Comparison of ENCODE assay signal across 16 cellular contexts in the genomic region with DNA sequence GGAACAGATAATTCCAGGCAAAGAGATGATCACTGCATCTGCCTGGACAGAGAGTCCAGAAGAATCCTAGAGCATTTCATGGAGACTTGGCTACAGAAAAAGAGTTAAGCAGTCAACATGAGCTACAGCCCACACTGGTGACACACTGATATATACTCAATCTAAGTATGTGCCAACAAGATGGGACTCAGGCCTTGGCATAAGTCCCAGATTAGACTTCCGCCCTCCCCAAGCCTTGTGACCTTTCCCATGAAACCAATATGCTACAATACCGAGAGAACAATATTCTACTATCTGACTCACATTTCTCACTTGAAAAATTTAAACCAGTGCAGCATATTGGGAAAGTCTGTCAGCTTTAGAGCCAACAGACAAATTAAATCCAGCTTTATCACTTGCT.
"Had no signal": no experiment of that assay in that cellular context is flagged by ENCODE, and none has a peak within 500 bp of the region (broad histone marks: within the 10 kb centered on the region; RNA-seq: fewer than 3 reads in every experiment).

No MANE protein-coding gene starts in this region.

- H3K36me3 Mint-ChIP-seq: activated naive CD4-positive, alpha-beta T cell treated with anti-CD3 and anti-CD28 coated beads, Interleukin-2, amount 10 ng/mL, durations not matched to agents 7 days and 5 days; naive thymus-derived CD8-positive, alpha-beta T cell; stimulated activated memory B cell treated with anti-CD40 and anti-IgM and Interleukin-4, amounts not matched to agents 10 μg/mL and 1 μg/mL and 100 μg/mL, for 72 hours had no signal

- H3K36me3 ChIP-seq: neutrophil, right atrium auricular region, tibial nerve had no signal

- H3K27me3 ChIP-seq: neutrophil, right atrium auricular region, tibial nerve had no signal

- H3K27ac ChIP-seq: neutrophil, right atrium auricular region, tibial nerve had no signal

- H3K27ac Mint-ChIP-seq: activated B cell treated with CpG ODN at 0.5 μM for 24 hours; activated naive CD4-positive, alpha-beta T cell treated with anti-CD3 and anti-CD28 coated beads, Interleukin-2, amount 10 ng/mL, durations not matched to agents 7 days and 5 days; activated T-helper 2 cell treated with anti-CD3 and anti-CD28 coated beads, Interferon-gamma antibody, Interleukin-2, Interleukin-4, amounts not matched to agents 10 μg/mL and 5 μg/mL and 100 μg/mL, durations not matched to agents 14 hours and 24 hours and 36 hours; endodermal cell; naive thymus-derived CD8-positive, alpha-beta T cell; stimulated activated memory B cell treated with anti-CD40 and anti-IgM and Interleukin-4, amounts not matched to agents 10 μg/mL and 1 μg/mL and 100 μg/mL, for 72 hours; T-helper 1 cell treated with Interleukin-12 subunit alpha and Interleukin-12 subunit beta and Interleukin-4 antibody, amounts not matched to agents 30 μg/mL and 1 μg/mL, for 36 hours had no signal

- H3K4me3 Mint-ChIP-seq: activated B cell treated with CpG ODN at 0.5 μM for 24 hours; activated naive CD4-positive, alpha-beta T cell treated with anti-CD3 and anti-CD28 coated beads, Interleukin-2, amount 10 ng/mL, durations not matched to agents 7 days and 5 days; endodermal cell; naive thymus-derived CD8-positive, alpha-beta T cell; stimulated activated memory B cell treated with anti-CD40 and anti-IgM and Interleukin-4, amounts not matched to agents 10 μg/mL and 1 μg/mL and 100 μg/mL, for 72 hours; T-helper 1 cell treated with Interleukin-12 subunit alpha and Interleukin-12 subunit beta and Interleukin-4 antibody, amounts not matched to agents 30 μg/mL and 1 μg/mL, for 36 hours had no signal

- H3K9me3 ChIP-seq: neutrophil, right atrium auricular region, tibial nerve had no signal

- H3K4me1 ChIP-seq: right atrium auricular region, tibial nerve had no signal

- H3K4me3 ChIP-seq: right atrium auricular region, tibial nerve had no signal

- DNase-seq: activated B cell treated with CpG ODN at 0.5 μM for 24 hours; activated CD4-positive, alpha-beta T cell treated with anti-CD3 and anti-CD28 coated beads, Interleukin-2, amount 50 U/mL, for 1 hour; activated naive CD4-positive, alpha-beta T cell treated with anti-CD3 and anti-CD28 coated beads, Interleukin-2, amount 10 ng/mL, durations not matched to agents 7 days and 5 days; cerebellar nuclear complex; endodermal cell; hypothalamus; left cardiac atrium; naive thymus-derived CD8-positive, alpha-beta T cell; posterior cingulate gyrus had no signal

- H3K4me1 Mint-ChIP-seq: activated B cell treated with CpG ODN at 0.5 μM for 24 hours; activated naive CD4-positive, alpha-beta T cell treated with anti-CD3 and anti-CD28 coated beads, Interleukin-2, amount 10 ng/mL, durations not matched to agents 7 days and 5 days; endodermal cell; naive thymus-derived CD8-positive, alpha-beta T cell; stimulated activated memory B cell treated with anti-CD40 and anti-IgM and Interleukin-4, amounts not matched to agents 10 μg/mL and 1 μg/mL and 100 μg/mL, for 72 hours had no signal

- ATAC-seq: esophagus mucosa; left cardiac atrium; naive thymus-derived CD8-positive, alpha-beta T cell; stimulated activated memory B cell treated with anti-CD40 and anti-IgM and Interleukin-4, amounts not matched to agents 10 μg/mL and 1 μg/mL and 100 μg/mL, for 72 hours had no signal

- H3K27me3 Mint-ChIP-seq: activated B cell treated with CpG ODN at 0.5 μM for 24 hours; activated naive CD4-positive, alpha-beta T cell treated with anti-CD3 and anti-CD28 coated beads, Interleukin-2, amount 10 ng/mL, durations not matched to agents 7 days and 5 days; naive thymus-derived CD8-positive, alpha-beta T cell; stimulated activated memory B cell treated with anti-CD40 and anti-IgM and Interleukin-4, amounts not matched to agents 10 μg/mL and 1 μg/mL and 100 μg/mL, for 72 hours had no signal
